Comparison of ENCODE assay signal across 1 cellular context in genomic region chr2:226585130-226585561, GRCh38.
TF ChIP-seq lines count a peak whose summit lies in the region.

No MANE protein-coding gene starts in this region.

TF ChIP-seq in HepG2, 621 proteins besides CTCF, POLR2A, EP300 and RAD21 (continued from another document):
- TF ChIP-seq TBX3 (IDR thresholded peaks at IDR 0.05; ENCODE audit: borderline replicate concordance) (peak; percentile 56; the same call in 1 of the 2 replicates), KMT2B (CRISPR knock-in tag; IDR thresholded peaks at IDR 0.05) (0 out of 2 replicates have a peak, but pooled peaks have one; percentile 49), NCOR1 (IDR thresholded peaks at IDR 0.05; ENCODE audit: borderline replicate concordance, low read length) (peak; percentile 65; the same call in 1 of the 2 replicates), ZNF451 (CRISPR knock-in tag; IDR thresholded peaks at IDR 0.05) (no peak), ZMYM2 (CRISPR knock-in tag; IDR thresholded peaks at IDR 0.05) (0 out of 2 replicates have a peak, but pooled peaks have one; percentile 30), ZNF747 (CRISPR knock-in tag; IDR thresholded peaks at IDR 0.05; ENCODE audit: borderline replicate concordance) (peak; percentile 56; the same call in 1 of the 2 replicates), NFYC (CRISPR knock-in tag; IDR thresholded peaks at IDR 0.05) (no peak), TCF7 (IDR thresholded peaks at IDR 0.05; ENCODE audit: low read depth) (peak; percentile 52), RXRB (CRISPR knock-in tag; IDR thresholded peaks at IDR 0.05; ENCODE audit: borderline replicate concordance) (0 out of 2 replicates have a peak, but pooled peaks have one; percentile 14), HNF1A (IDR thresholded peaks at IDR 0.05; ENCODE audit: low read depth) (no peak), HNF1A (CRISPR knock-in tag; IDR thresholded peaks at IDR 0.05; ENCODE audit: borderline replicate concordance) (no peak), ZNF431 (CRISPR knock-in tag; IDR thresholded peaks at IDR 0.05; ENCODE audit: borderline replicate concordance, low read depth) (no peak)
TF ChIP-seq in HepG2: peak in this region for 27.
